1 cellular context compared by ENCODE assay signal in the genomic region with DNA sequence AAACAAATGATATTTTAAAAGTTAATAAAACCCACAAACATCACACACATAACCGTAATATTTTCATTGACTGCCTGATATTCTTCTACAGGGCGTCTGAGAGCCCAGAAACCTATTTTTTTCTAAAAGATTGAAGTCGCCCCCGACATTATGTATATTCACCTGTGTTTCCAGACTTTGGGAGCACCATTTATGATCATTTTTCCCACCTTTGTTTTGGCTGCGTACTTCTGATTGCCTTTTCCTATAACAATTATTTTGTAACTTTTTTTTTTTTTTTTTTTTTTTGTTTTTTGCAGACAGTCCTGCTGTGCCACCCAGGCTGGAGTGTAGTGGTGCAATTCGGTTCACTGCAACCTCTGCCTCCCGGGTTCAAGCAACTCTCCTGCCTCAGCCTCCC.
TF ChIP-seq lines count a peak whose summit lies in the region.

No MANE protein-coding gene starts in this region.

TF ChIP-seq in HepG2, 621 proteins besides CTCF, POLR2A, EP300 and RAD21:
- TF ChIP-seq SRY (CRISPR knock-in tag; IDR thresholded peaks at IDR 0.05), result no peak
- no peak for TF ChIP-seq PHF20 (CRISPR knock-in tag; IDR thresholded peaks at IDR 0.05)
- no peak for TF ChIP-seq GTF3A (CRISPR knock-in tag; conservative IDR thresholded peaks at IDR 0.05)
- TF ChIP-seq ZNF660 (CRISPR knock-in tag; IDR thresholded peaks at IDR 0.05; ENCODE audit: borderline replicate concordance, low read depth), result no peak
- TF ChIP-seq FOXK2 (IDR thresholded peaks at IDR 0.05), result no peak
- TF ChIP-seq ZNF260 (CRISPR knock-in tag; IDR thresholded peaks at IDR 0.05; ENCODE audit: borderline replicate concordance, low read depth), result no peak
- TF ChIP-seq, protein P1, sequence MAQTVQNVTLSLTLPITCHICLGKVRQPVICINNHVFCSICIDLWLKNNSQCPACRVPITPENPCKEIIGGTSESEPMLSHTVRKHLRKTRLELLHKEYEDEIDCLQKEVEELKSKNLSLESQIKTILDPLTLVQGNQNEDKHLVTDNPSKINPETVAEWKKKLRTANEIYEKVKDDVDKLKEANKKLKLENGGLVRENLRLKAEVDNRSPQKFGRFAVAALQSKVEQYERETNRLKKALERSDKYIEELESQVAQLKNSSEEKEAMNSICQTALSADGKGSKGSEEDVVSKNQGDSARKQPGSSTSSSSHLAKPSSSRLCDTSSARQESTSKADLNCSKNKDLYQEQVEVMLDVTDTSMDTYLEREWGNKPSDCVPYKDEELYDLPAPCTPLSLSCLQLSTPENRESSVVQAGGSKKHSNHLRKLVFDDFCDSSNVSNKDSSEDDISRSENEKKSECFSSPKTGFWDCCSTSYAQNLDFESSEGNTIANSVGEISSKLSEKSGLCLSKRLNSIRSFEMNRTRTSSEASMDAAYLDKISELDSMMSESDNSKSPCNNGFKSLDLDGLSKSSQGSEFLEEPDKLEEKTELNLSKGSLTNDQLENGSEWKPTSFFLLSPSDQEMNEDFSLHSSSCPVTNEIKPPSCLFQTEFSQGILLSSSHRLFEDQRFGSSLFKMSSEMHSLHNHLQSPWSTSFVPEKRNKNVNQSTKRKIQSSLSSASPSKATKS (CRISPR knock-in tag; IDR thresholded peaks at IDR 0.05), result no peak
- no peak for TF ChIP-seq ZFP82 (CRISPR knock-in tag; IDR thresholded peaks at IDR 0.05; ENCODE audit: borderline replicate concordance)
- TF ChIP-seq, protein P2, sequence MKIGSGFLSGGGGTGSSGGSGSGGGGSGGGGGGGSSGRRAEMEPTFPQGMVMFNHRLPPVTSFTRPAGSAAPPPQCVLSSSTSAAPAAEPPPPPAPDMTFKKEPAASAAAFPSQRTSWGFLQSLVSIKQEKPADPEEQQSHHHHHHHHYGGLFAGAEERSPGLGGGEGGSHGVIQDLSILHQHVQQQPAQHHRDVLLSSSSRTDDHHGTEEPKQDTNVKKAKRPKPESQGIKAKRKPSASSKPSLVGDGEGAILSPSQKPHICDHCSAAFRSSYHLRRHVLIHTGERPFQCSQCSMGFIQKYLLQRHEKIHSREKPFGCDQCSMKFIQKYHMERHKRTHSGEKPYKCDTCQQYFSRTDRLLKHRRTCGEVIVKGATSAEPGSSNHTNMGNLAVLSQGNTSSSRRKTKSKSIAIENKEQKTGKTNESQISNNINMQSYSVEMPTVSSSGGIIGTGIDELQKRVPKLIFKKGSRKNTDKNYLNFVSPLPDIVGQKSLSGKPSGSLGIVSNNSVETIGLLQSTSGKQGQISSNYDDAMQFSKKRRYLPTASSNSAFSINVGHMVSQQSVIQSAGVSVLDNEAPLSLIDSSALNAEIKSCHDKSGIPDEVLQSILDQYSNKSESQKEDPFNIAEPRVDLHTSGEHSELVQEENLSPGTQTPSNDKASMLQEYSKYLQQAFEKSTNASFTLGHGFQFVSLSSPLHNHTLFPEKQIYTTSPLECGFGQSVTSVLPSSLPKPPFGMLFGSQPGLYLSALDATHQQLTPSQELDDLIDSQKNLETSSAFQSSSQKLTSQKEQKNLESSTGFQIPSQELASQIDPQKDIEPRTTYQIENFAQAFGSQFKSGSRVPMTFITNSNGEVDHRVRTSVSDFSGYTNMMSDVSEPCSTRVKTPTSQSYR (CRISPR knock-in tag; IDR thresholded peaks at IDR 0.05; ENCODE audit: borderline replicate concordance), result no peak
- TF ChIP-seq, protein P3, sequence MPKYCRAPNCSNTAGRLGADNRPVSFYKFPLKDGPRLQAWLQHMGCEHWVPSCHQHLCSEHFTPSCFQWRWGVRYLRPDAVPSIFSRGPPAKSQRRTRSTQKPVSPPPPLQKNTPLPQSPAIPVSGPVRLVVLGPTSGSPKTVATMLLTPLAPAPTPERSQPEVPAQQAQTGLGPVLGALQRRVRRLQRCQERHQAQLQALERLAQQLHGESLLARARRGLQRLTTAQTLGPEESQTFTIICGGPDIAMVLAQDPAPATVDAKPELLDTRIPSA (CRISPR knock-in tag; IDR thresholded peaks at IDR 0.05; ENCODE audit: borderline replicate concordance), result no peak
- TF ChIP-seq HCFC1 (IDR thresholded peaks at IDR 0.05; ENCODE audit: low read depth, low read length), result no peak
